Comparison of ENCODE assay signal across 23 cellular contexts in genomic region chrX:123175366-123176122, GRCh38. TPM values are rescaled to one million over a fixed set of nuclear protein-coding genes. Genes with fewer than 3 reads are reported as not detected.
A peak's percentile ranks its signal among the peaks of the same experiment; 100 is the strongest.
DNase-seq lines count a peak whose midpoint lies in the region; ATAC-seq and TF ChIP-seq lines count a peak whose summit lies in the region.
"Had no signal": no experiment of that assay in that cellular context is flagged by ENCODE, and none has a peak within 500 bp of the region (broad histone marks: within the 10 kb centered on the region; RNA-seq: fewer than 3 reads in every experiment).

No MANE protein-coding gene starts in this region.

- H3K4me3 Mint-ChIP-seq in endodermal cell, result no peak overlapping the region
- H3K4me3 Mint-ChIP-seq: CD14-positive monocyte had no signal

- no peak for ATAC-seq in GM19328 (IDR thresholded peaks at IDR 0.05; ENCODE audit: unreplicated experiment)
- no peak for ATAC-seq in upper lobe of right lung
- ATAC-seq in activated naive CD4-positive, alpha-beta T cell treated with anti-CD3 and anti-CD28 coated beads, Interleukin-2, amount 50 U/mL, for 72 hours, result no peak

- H3K9ac ChIP-seq in endodermal cell (ENCODE audit: extremely low read depth, low read length, poor library complexity, severe bottlenecking), result no peak overlapping the region

- TF ChIP-seq CTCF in GM12865 (IDR thresholded peaks at IDR 0.05; ENCODE audit: insufficient read depth, low read depth, low read length, missing control alignments), result no peak
- no peak for TF ChIP-seq CTCF in endodermal cell (conservative IDR thresholded peaks at IDR 0.05)
- TF ChIP-seq CTCF in upper lobe of right lung (IDR thresholded peaks at IDR 0.05), result no peak

- H3K4me1 Mint-ChIP-seq in endodermal cell, result peaks cover 5% of the 10 kb centered on the region
- H3K4me1 Mint-ChIP-seq: CD14-positive monocyte had no signal

- no peaks in the 10 kb centered on the region for H3K36me3 ChIP-seq in H7 (replicated peaks; ENCODE audit: control insufficient read depth, insufficient read depth, low read length)
- no peaks in the 10 kb centered on the region for H3K36me3 ChIP-seq in endodermal cell (ENCODE audit: control insufficient read depth, insufficient read depth, low read length)
- no peaks in the 10 kb centered on the region for H3K36me3 ChIP-seq in upper lobe of right lung
- H3K36me3 ChIP-seq: SJSA1 had no signal

- no peak overlapping the region for H3K27ac Mint-ChIP-seq in endodermal cell
- no peak overlapping the region for H3K27ac Mint-ChIP-seq in activated naive CD4-positive, alpha-beta T cell treated with anti-CD3 and anti-CD28 coated beads, Interleukin-2, amount 50 U/mL, for 72 hours
- H3K27ac Mint-ChIP-seq: CD14-positive monocyte had no signal

- peaks cover 1% of the 10 kb centered on the region for H3K27me3 Mint-ChIP-seq in endodermal cell (ENCODE audit: insufficient read depth)

- H3K9me3 ChIP-seq in endodermal cell (ENCODE audit: control insufficient read depth, low read length) (peaks cover 5% of the 10 kb centered on the region), upper lobe of right lung (no peaks in the 10 kb centered on the region)
- H3K9me3 ChIP-seq: SJSA1 had no signal

- no peak overlapping the region for H3K4me3 ChIP-seq in GM12865 (ENCODE audit: low read depth, low read length)
- H3K4me3 ChIP-seq in H7 (ENCODE audit: insufficient read depth, low read depth, low read length), result no peak overlapping the region
- H3K4me3 ChIP-seq in endodermal cell (ENCODE audit: low read length), result no peak overlapping the region
- no peak overlapping the region for H3K4me3 ChIP-seq in upper lobe of right lung
- H3K4me3 ChIP-seq: SJSA1 had no signal

- H3K27me3 ChIP-seq in H7 (ENCODE audit: control insufficient read depth, insufficient read depth, low read length), result no peaks in the 10 kb centered on the region; the same call in 1 of the 2 replicates
- peaks cover 1% of the 10 kb centered on the region for H3K27me3 ChIP-seq in endodermal cell (ENCODE audit: control insufficient read depth, insufficient read depth, low read length, poor library complexity, severe bottlenecking)
- no peaks in the 10 kb centered on the region for H3K27me3 ChIP-seq in upper lobe of right lung
- H3K27me3 ChIP-seq: SJSA1 had no signal

- intact Hi-C loops in upper lobe of right lung (cut with DNase I), result no loop called here

- H3K4me1 ChIP-seq in endodermal cell (ENCODE audit: control insufficient read depth, insufficient read depth, low read length), result no peaks in the 10 kb centered on the region
- no peaks in the 10 kb centered on the region for H3K4me1 ChIP-seq in upper lobe of right lung
- H3K4me1 ChIP-seq: SJSA1 had no signal

- peaks cover 37% of the 10 kb centered on the region for H3K9me3 Mint-ChIP-seq in endodermal cell
- H3K9me3 Mint-ChIP-seq in activated naive CD4-positive, alpha-beta T cell treated with anti-CD3 and anti-CD28 coated beads, Interleukin-2, amount 50 U/mL, for 72 hours, result no peaks in the 10 kb centered on the region

- no peaks in the 10 kb centered on the region for H3K36me3 Mint-ChIP-seq in endodermal cell (ENCODE audit: low read depth)
- no peaks in the 10 kb centered on the region for H3K36me3 Mint-ChIP-seq in activated naive CD4-positive, alpha-beta T cell treated with anti-CD3 and anti-CD28 coated beads, Interleukin-2, amount 50 U/mL, for 72 hours
- H3K36me3 Mint-ChIP-seq: CD14-positive monocyte had no signal

- H3K27ac ChIP-seq in endodermal cell (ENCODE audit: low read depth, low read length), result no peak overlapping the region
- H3K27ac ChIP-seq in upper lobe of right lung, result no peak overlapping the region
- H3K27ac ChIP-seq: SJSA1 had no signal

- DNase-seq in GM12865 (ENCODE audit: low read depth) (peak; percentile 2), H7 (peak; percentile 18), NCI-H748 treated with DMSO at 0.1 percent for 48 hours (lab: John Stamatoyannopoulos, UW) (peak; percentile 9), endodermal cell (peak; percentile 55), NCI-H82 treated with DMSO at 0.1 percent for 48 hours (lab: John Stamatoyannopoulos, UW; ENCODE audit: unreplicated experiment) (no peak), upper lobe of right lung (no peak)
- DNase-seq in activated naive CD4-positive, alpha-beta T cell treated with anti-CD3 and anti-CD28 coated beads, Interleukin-2, amount 50 U/mL, for 72 hours (ENCODE audit: low spot score in 2 of 2), result no peak
- DNase-seq: AML-193, DMS53, GF-D8, HCEC 1CT, Kasumi-1, NCI-H1436, NCI-H1930, NCI-H774, T-helper 1 cell had no signal

RNA-seq across cellular contexts. Expression of gene GRIA3, which starts 8.5 kb away (rescaled TPM):
- 1.5 and 1.8 TPM in 2 replicates for total RNA-seq in H7 (2014; rRNA removed; shearing (Covaris generic))
- total RNA-seq in endodermal cell (10 to 100 TPM in 1 of 2 donors, 1 to 10 TPM in 1; 5.7 to 12.2 TPM), upper lobe of right lung (not detected)
- 5.4 TPM for polyA plus RNA-seq in endodermal cell (2013, experiment 1 of 2)
- 4.3 TPM for polyA plus RNA-seq in endodermal cell (2013, experiment 2 of 2)
- not detected for total RNA-seq in activated naive CD4-positive, alpha-beta T cell treated with anti-CD3 and anti-CD28 coated beads, Interleukin-2, amount 50 U/mL, for 72 hours
- total RNA-seq: A172, MCF 10A, NCI-H460, OCI-LY7, SJSA1 had no signal
- polyA plus RNA-seq: CD14-positive monocyte had no signal

Comparison
In these comparisons a context has a peak if more than half of its experiments do, and no peak if none do; other contexts are left out.
1. DNase-seq: peak in GM12865 (single experiment), H7 (single experiment), NCI-H748 treated with DMSO at 0.1 percent for 48 hours (single experiment) and endodermal cell (single experiment); none in NCI-H82 treated with DMSO at 0.1 percent for 48 hours (single experiment), upper lobe of right lung (single experiment) and activated naive CD4-positive, alpha-beta T cell treated with anti-CD3 and anti-CD28 coated beads, Interleukin-2, amount 50 U/mL, for 72 hours (0 of 2).